In genomic region chr20:19348582-19348981, GRCh38 we compare ENCODE assay signal across 17 cellular contexts.
A peak's percentile ranks its signal among the peaks of the same experiment; 100 is the strongest.
DNase-seq lines count a peak whose midpoint lies in the region; ATAC-seq and TF ChIP-seq lines count a peak whose summit lies in the region.
"Had no signal": no experiment of that assay in that cellular context is flagged by ENCODE, and none has a peak within 500 bp of the region (broad histone marks: within the 10 kb centered on the region; RNA-seq: fewer than 3 reads in every experiment).

No MANE protein-coding gene starts in this region.

- peak overlapping the region; percentile 34; the same call in 1 of the 2 replicates for H3K9ac ChIP-seq in MM.1S (ENCODE audit: low read length)
- H3K9ac ChIP-seq: GM23248 had no signal

- no peaks in the 10 kb centered on the region for H3K36me3 Mint-ChIP-seq in natural killer cell treated with Interleukin-12 subunit alpha and Interleukin-12 subunit beta and Interleukin-15 and Interleukin-18, amount 100 ng/mL, for 72 hours
- no peaks in the 10 kb centered on the region for H3K36me3 Mint-ChIP-seq in natural killer cell
- peaks cover 3% of the 10 kb centered on the region for H3K36me3 Mint-ChIP-seq in effector memory CD8-positive, alpha-beta T cell (ENCODE audit: insufficient read depth)

- no peaks in the 10 kb centered on the region for H4K20me1 ChIP-seq in MM.1S (ENCODE audit: insufficient read depth, low read length)

- H3K4me1 ChIP-seq in MM.1S (ENCODE audit: low read length), result peaks cover 23% of the 10 kb centered on the region
- H3K4me1 ChIP-seq: Caco-2 had no signal

- TF ChIP-seq CTCF in natural killer cell (IDR thresholded peaks at IDR 0.05) (no peak), MM.1S (IDR thresholded peaks at IDR 0.05; ENCODE audit: low read length) (no peak)

- intact Hi-C loops in natural killer cell (cut with micrococcal nuclease), result no loop called here

- H3K79me2 ChIP-seq in MM.1S (ENCODE audit: low read length), result no peaks in the 10 kb centered on the region

- H3K4me3 ChIP-seq in MM.1S (ENCODE audit: low read length), result peak overlapping the region; percentile 51; the same call in 1 of the 2 replicates
- H3K4me3 ChIP-seq: GM23248, PC-9 had no signal

- H3K4me1 Mint-ChIP-seq in natural killer cell treated with Interleukin-12 subunit alpha and Interleukin-12 subunit beta and Interleukin-15 and Interleukin-18, amount 100 ng/mL, for 72 hours (ENCODE audit: low read depth in 2 of 2), result peaks cover 0 to 12% of the 10 kb centered on the region in 2 donors
- no peaks in the 10 kb centered on the region for H3K4me1 Mint-ChIP-seq in natural killer cell
- H3K4me1 Mint-ChIP-seq in effector memory CD8-positive, alpha-beta T cell (ENCODE audit: low read depth in 2 of 2), result peaks cover 4 to 21% of the 10 kb centered on the region in 2 donors

- no peaks in the 10 kb centered on the region for H3K27me3 ChIP-seq in MM.1S (replicated peaks; ENCODE audit: insufficient read depth, low read length)

- H3K4me2 ChIP-seq in MM.1S (ENCODE audit: low read depth, low read length), result peak overlapping the region; percentile 70

- peaks cover 0 to 17% of the 10 kb centered on the region in 2 donors for H3K27me3 Mint-ChIP-seq in natural killer cell treated with Interleukin-12 subunit alpha and Interleukin-12 subunit beta and Interleukin-15 and Interleukin-18, amount 100 ng/mL, for 72 hours
- peaks cover 7 to 8% of the 10 kb centered on the region in 2 donors for H3K27me3 Mint-ChIP-seq in natural killer cell (ENCODE audit: low read depth in 2 of 2)
- no peaks in the 10 kb centered on the region for H3K27me3 Mint-ChIP-seq in effector memory CD8-positive, alpha-beta T cell

- no peaks in the 10 kb centered on the region for H3K9me2 ChIP-seq in MM.1S (replicated peaks; ENCODE audit: insufficient read depth, low read length)

- H3F3A ChIP-seq in MM.1S (ENCODE audit: insufficient read depth, low read length), result peaks cover 15% of the 10 kb centered on the region

- ATAC-seq in natural killer cell treated with Interleukin-12 subunit alpha and Interleukin-12 subunit beta and Interleukin-15 and Interleukin-18, amount 100 ng/mL, for 72 hours, result peak in 1 of 2 donors; percentile 56
- ATAC-seq in natural killer cell (no peak), HG03521 (IDR thresholded peaks at IDR 0.05; ENCODE audit: unreplicated experiment) (no peak), esophagus mucosa (no peak)
- no peak for ATAC-seq in effector memory CD8-positive, alpha-beta T cell (replicated peaks)

- H3K36me3 ChIP-seq in MM.1S (replicated peaks; ENCODE audit: insufficient read depth, low read length), result no peaks in the 10 kb centered on the region

- H3K9me3 Mint-ChIP-seq in natural killer cell treated with Interleukin-12 subunit alpha and Interleukin-12 subunit beta and Interleukin-15 and Interleukin-18, amount 100 ng/mL, for 72 hours, result no peaks in the 10 kb centered on the region
- no peaks in the 10 kb centered on the region for H3K9me3 Mint-ChIP-seq in natural killer cell
- H3K9me3 Mint-ChIP-seq in effector memory CD8-positive, alpha-beta T cell, result peaks cover 0 to 10% of the 10 kb centered on the region in 2 donors

- peak overlapping the region in 1 of 2 donors; percentile 36 for H3K27ac Mint-ChIP-seq in natural killer cell treated with Interleukin-12 subunit alpha and Interleukin-12 subunit beta and Interleukin-15 and Interleukin-18, amount 100 ng/mL, for 72 hours
- no peak overlapping the region for H3K27ac Mint-ChIP-seq in natural killer cell
- peak overlapping the region; percentile 80 to 93 for H3K27ac Mint-ChIP-seq in effector memory CD8-positive, alpha-beta T cell

- no peaks in the 10 kb centered on the region for H3K9me3 ChIP-seq in MM.1S (replicated peaks; ENCODE audit: insufficient read depth, low read length)
- H3K9me3 ChIP-seq: Caco-2 had no signal

- peak overlapping the region; percentile 61 for H2AFZ ChIP-seq in MM.1S (ENCODE audit: low read length)
- H2AFZ ChIP-seq: GM23248, PC-9 had no signal

- H3K4me3 Mint-ChIP-seq in natural killer cell treated with Interleukin-12 subunit alpha and Interleukin-12 subunit beta and Interleukin-15 and Interleukin-18, amount 100 ng/mL, for 72 hours, result peak overlapping the region; percentile 28
- no peak overlapping the region for H3K4me3 Mint-ChIP-seq in natural killer cell
- H3K4me3 Mint-ChIP-seq in effector memory CD8-positive, alpha-beta T cell, result peak overlapping the region; percentile 50 to 63

- H3K27ac ChIP-seq in MM.1S (ENCODE audit: low read length), result peak overlapping the region; percentile 77; the same call in 1 of the 2 replicates
- H3K27ac ChIP-seq: GM23248, PC-9 had no signal

- no peak for DNase-seq in natural killer cell treated with Interleukin-12 subunit alpha and Interleukin-12 subunit beta and Interleukin-15 and Interleukin-18, amount 100 ng/mL, for 72 hours (ENCODE audit: low spot score)
- no peak for DNase-seq in natural killer cell
- DNase-seq in MM.1S, result no peak
- no peak for DNase-seq in effector memory CD8-positive, alpha-beta T cell
- no peak for DNase-seq in activated CD8-positive, alpha-beta memory T cell treated with anti-CD3 and anti-CD28 coated beads for 24 hours
- no peak for DNase-seq in cerebellum (ENCODE audit: low spot score)
- DNase-seq: C1 segment of cervical spinal cord, Caco-2, DMS153, GM23248, Kasumi-1, NCI-H1105, NCI-H187, NCI-H82, PC-9 had no signal

Comparison
In these comparisons a context has a peak if more than half of its experiments do, and no peak if none do; other contexts are left out.
1. H3K27ac Mint-ChIP-seq: peak in effector memory CD8-positive, alpha-beta T cell (2 of 2); none in natural killer cell (0 of 2).